In the genomic region with DNA sequence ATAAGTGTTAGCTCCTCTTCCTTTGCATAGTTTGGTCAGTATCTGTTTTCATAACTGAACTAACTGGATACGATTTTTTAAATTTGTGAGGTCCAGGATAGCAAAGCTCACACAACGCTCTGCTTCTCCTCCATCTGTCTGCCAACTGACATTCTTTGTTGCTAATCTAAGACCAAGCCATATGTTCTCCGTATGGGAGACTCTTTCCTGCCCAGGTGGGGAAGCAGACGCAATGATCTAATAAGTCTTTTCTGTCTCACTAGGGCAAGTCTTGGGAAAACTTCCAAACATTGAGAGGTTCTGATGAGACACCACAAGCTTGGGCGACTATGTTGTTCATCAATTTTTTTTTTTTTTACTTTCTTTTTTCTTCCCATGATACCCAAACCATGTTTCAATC, we compare ENCODE assay signal across 22 cellular contexts.
"Had no signal": no experiment of that assay in that cellular context is flagged by ENCODE, and none has a peak within 500 bp of the region (broad histone marks: within the 10 kb centered on the region; RNA-seq: fewer than 3 reads in every experiment).

No MANE protein-coding gene starts in this region.

- H3K4me1 ChIP-seq: prostate gland, right atrium auricular region, vagina had no signal

- H3K27me3 ChIP-seq: cardiac muscle cell, dorsolateral prefrontal cortex, neural progenitor cell, right atrium auricular region, vagina had no signal

- H3K9me3 Mint-ChIP-seq: activated naive CD8-positive, alpha-beta T cell treated with anti-CD3 and anti-CD28 coated beads, Interleukin-2, amount 10 ng/mL, durations not matched to agents 7 days and 5 days had no signal

- H3K9me3 ChIP-seq: mucosa of descending colon, prostate gland, vagina had no signal

- H3K27me3 Mint-ChIP-seq: activated B cell treated with CpG ODN at 0.5 μM for 24 hours; activated CD4-positive, alpha-beta memory T cell treated with anti-CD3 and anti-CD28 coated beads, Interleukin-2, amount 10 ng/mL, durations not matched to agents 7 days and 5 days; activated CD8-positive, alpha-beta memory T cell treated with anti-CD3 and anti-CD28 coated beads, Interleukin-2, amount 10 ng/mL, durations not matched to agents 7 days and 5 days; activated naive CD8-positive, alpha-beta T cell treated with anti-CD3 and anti-CD28 coated beads, Interleukin-2, amount 10 ng/mL, durations not matched to agents 7 days and 5 days; memory B cell; naive B cell; stimulated activated naive CD8-positive, alpha-beta T cell treated with anti-CD3 and anti-CD28 coated beads, Interleukin-15, amount 100 ng/mL, for 72 hours had no signal

- H3K36me3 ChIP-seq: cardiac muscle cell, neural progenitor cell, prostate gland, right atrium auricular region, vagina had no signal

- H3K27ac Mint-ChIP-seq: activated B cell treated with CpG ODN at 0.5 μM for 24 hours; activated CD4-positive, alpha-beta memory T cell treated with anti-CD3 and anti-CD28 coated beads, Interleukin-2, amount 10 ng/mL, durations not matched to agents 7 days and 5 days; activated CD8-positive, alpha-beta memory T cell treated with anti-CD3 and anti-CD28 coated beads, Interleukin-2, amount 10 ng/mL, durations not matched to agents 7 days and 5 days; activated naive CD8-positive, alpha-beta T cell treated with anti-CD3 and anti-CD28 coated beads, Interleukin-2, amount 10 ng/mL, durations not matched to agents 7 days and 5 days; memory B cell; naive B cell; neural progenitor cell; stimulated activated naive CD8-positive, alpha-beta T cell treated with anti-CD3 and anti-CD28 coated beads, Interleukin-15, amount 100 ng/mL, for 72 hours had no signal

- ATAC-seq: activated CD8-positive, alpha-beta memory T cell treated with anti-CD3 and anti-CD28 coated beads, Interleukin-2, amount 10 ng/mL, durations not matched to agents 7 days and 5 days; mucosa of descending colon; stimulated activated naive CD8-positive, alpha-beta T cell treated with anti-CD3 and anti-CD28 coated beads, Interleukin-15, amount 100 ng/mL, for 72 hours had no signal

- FAIRE-seq: colon, TTC549 had no signal

- H3K4me3 Mint-ChIP-seq: activated B cell treated with CpG ODN at 0.5 μM for 24 hours; activated CD4-positive, alpha-beta memory T cell treated with anti-CD3 and anti-CD28 coated beads, Interleukin-2, amount 10 ng/mL, durations not matched to agents 7 days and 5 days; activated CD8-positive, alpha-beta memory T cell treated with anti-CD3 and anti-CD28 coated beads, Interleukin-2, amount 10 ng/mL, durations not matched to agents 7 days and 5 days; activated naive CD8-positive, alpha-beta T cell treated with anti-CD3 and anti-CD28 coated beads, Interleukin-2, amount 10 ng/mL, durations not matched to agents 7 days and 5 days; memory B cell; naive B cell; neural progenitor cell; stimulated activated naive CD8-positive, alpha-beta T cell treated with anti-CD3 and anti-CD28 coated beads, Interleukin-15, amount 100 ng/mL, for 72 hours had no signal

- H3K4me1 Mint-ChIP-seq: activated B cell treated with CpG ODN at 0.5 μM for 24 hours; activated CD4-positive, alpha-beta memory T cell treated with anti-CD3 and anti-CD28 coated beads, Interleukin-2, amount 10 ng/mL, durations not matched to agents 7 days and 5 days; activated CD8-positive, alpha-beta memory T cell treated with anti-CD3 and anti-CD28 coated beads, Interleukin-2, amount 10 ng/mL, durations not matched to agents 7 days and 5 days; activated naive CD8-positive, alpha-beta T cell treated with anti-CD3 and anti-CD28 coated beads, Interleukin-2, amount 10 ng/mL, durations not matched to agents 7 days and 5 days; memory B cell; naive B cell; stimulated activated naive CD8-positive, alpha-beta T cell treated with anti-CD3 and anti-CD28 coated beads, Interleukin-15, amount 100 ng/mL, for 72 hours had no signal

- H2AFZ ChIP-seq: neural progenitor cell had no signal

- DNase-seq: activated B cell treated with CpG ODN at 0.5 μM for 24 hours; activated CD4-positive, alpha-beta memory T cell treated with anti-CD3 and anti-CD28 coated beads, Interleukin-2, amount 10 ng/mL, durations not matched to agents 7 days and 5 days; activated CD4-positive, alpha-beta T cell treated with anti-CD3 and anti-CD28 coated beads for 4 hours; activated CD8-positive, alpha-beta memory T cell treated with anti-CD3 and anti-CD28 coated beads, Interleukin-2, amount 10 ng/mL, durations not matched to agents 7 days and 5 days; activated naive CD4-positive, alpha-beta T cell; activated naive CD8-positive, alpha-beta T cell treated with anti-CD3 and anti-CD28 coated beads, Interleukin-2, amount 10 ng/mL, durations not matched to agents 7 days and 5 days; foreskin melanocyte; head of caudate nucleus; kidney glomerular epithelial cell; mucosa of descending colon; naive B cell; stimulated activated naive CD8-positive, alpha-beta T cell treated with anti-CD3 and anti-CD28 coated beads, Interleukin-15, amount 100 ng/mL, for 72 hours; trophoblast cell had no signal

- H3K27ac ChIP-seq: cardiac muscle cell, neural progenitor cell, prostate gland, right atrium auricular region, vagina had no signal

- H3K4me2 ChIP-seq: neural progenitor cell had no signal

- H3K9ac ChIP-seq: neural progenitor cell had no signal

- H3K4me3 ChIP-seq: cardiac muscle cell, dorsolateral prefrontal cortex, mucosa of descending colon, neural progenitor cell, prostate gland, right atrium auricular region, vagina had no signal

- H3K36me3 Mint-ChIP-seq: activated CD8-positive, alpha-beta memory T cell treated with anti-CD3 and anti-CD28 coated beads, Interleukin-2, amount 10 ng/mL, durations not matched to agents 7 days and 5 days; activated naive CD8-positive, alpha-beta T cell treated with anti-CD3 and anti-CD28 coated beads, Interleukin-2, amount 10 ng/mL, durations not matched to agents 7 days and 5 days; memory B cell had no signal
